Comparison of ENCODE assay signal across 16 cellular contexts in the genomic region with DNA sequence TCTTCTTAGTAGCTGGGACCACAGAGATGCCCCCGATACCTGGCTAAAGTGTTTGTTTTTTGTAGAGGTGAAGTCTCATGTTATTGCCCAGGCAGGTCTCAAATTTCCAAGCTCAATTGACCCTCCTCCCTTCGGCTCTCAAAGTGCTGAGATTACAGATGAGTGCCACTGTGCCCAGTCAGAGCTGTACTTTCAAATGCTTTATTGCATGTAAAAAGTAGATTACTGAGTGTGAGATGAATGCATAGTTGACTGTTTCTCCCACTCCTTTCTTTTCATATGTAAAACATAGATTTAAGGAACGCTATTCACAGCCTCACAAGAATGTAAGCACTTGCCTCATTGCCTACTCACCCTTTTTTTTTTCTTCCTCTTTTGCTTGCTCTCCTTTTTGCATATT.
DNase-seq lines count a peak whose midpoint lies in the region; TF ChIP-seq lines count a peak whose summit lies in the region.
"Had no signal": no experiment of that assay in that cellular context is flagged by ENCODE, and none has a peak within 500 bp of the region (broad histone marks: within the 10 kb centered on the region; RNA-seq: fewer than 3 reads in every experiment).

No MANE protein-coding gene starts in this region.

- DNase-seq in NCI-H510A treated with DMSO at 0.1 percent for 48 hours (lab: John Stamatoyannopoulos, UW) = peak; percentile 8
- DNase-seq in NCI-H510A (lab: John Stamatoyannopoulos, UW) = no peak
- DNase-seq in SIG-M5 (lab: John Stamatoyannopoulos, UW) = peak; percentile 0
- DNase-seq in iPS DF 4.7 (ENCODE audit: extremely low read depth, low spot score) = peak; percentile 83
- no peak for DNase-seq in kidney glomerular epithelial cell (lab: John Stamatoyannopoulos, UW)
- DNase-seq in GM10266 (ENCODE audit: extremely low spot score) = no peak
- DNase-seq in activated CD8-positive, alpha-beta memory T cell treated with anti-CD3 and anti-CD28 coated beads, Interleukin-2, amount 50 U/mL, for 4 hours = no peak
- no peak for DNase-seq in effector CD4-positive, alpha-beta T cell
- DNase-seq: CD8-positive, alpha-beta T cell; NCI-H1092 treated with DMSO at 0.1 percent for 48 hours; NCI-H187; NCI-H2171; NCI-H446 treated with DMSO at 0.1 percent for 48 hours; NCI-H82; OCI-M1; T-helper 1 cell had no signal

- no peak for TF ChIP-seq CTCF in GM10266 (IDR thresholded peaks at IDR 0.05; ENCODE audit: control insufficient read depth, insufficient read depth, low read depth, missing control alignments)

Comparison
In these comparisons a context has a peak if more than half of its experiments do, and no peak if none do; other contexts are left out.
1. DNase-seq: peak in NCI-H510A treated with DMSO at 0.1 percent for 48 hours (single experiment), SIG-M5 (single experiment) and iPS DF 4.7 (single experiment); none in NCI-H510A (single experiment), kidney glomerular epithelial cell (single experiment), GM10266 (single experiment), activated CD8-positive, alpha-beta memory T cell treated with anti-CD3 and anti-CD28 coated beads, Interleukin-2, amount 50 U/mL, for 4 hours (single experiment) and effector CD4-positive, alpha-beta T cell (single experiment).